8 cellular contexts compared by ENCODE assay signal in the genomic region with DNA sequence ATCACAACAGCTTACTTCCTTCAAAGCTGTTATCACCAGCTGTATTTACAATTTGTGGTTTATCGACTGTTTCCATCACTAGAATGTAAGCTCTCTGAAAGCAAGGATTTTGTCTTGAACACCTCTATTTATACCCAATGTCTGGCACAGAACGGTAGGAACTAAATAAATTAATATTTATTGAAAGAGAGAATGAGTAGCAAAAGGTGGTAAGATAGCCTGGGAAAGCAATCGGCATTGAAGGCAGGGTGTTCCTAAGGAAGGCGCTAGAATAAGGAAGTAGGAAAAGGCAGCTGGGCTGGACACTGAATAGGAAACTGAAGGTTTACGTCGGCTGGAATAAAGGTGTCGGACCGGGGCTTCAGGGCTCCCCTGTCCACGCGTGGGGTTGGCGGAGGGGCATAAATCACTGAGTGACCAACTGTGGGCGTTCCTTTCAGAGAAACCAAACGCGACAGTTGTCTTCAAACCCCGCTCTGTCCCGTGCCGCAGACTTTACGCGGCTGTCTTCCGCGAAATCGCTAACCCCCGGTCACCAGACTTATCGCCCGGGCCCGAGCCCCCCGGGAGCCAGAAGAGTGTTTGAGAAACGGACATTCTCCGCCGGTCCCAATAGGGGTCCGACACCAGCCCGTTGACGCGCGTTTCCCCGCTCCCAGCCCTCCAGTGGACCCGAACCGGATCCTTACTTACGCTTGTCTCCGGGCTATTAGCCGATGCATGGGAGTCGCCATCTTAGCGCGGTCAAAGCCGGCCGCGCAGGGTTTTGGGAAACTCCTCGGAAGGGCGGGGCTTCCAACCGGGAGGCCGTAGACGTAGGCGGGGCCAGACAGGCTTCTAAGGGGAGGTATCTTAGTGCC. TPM values are rescaled to one million over a fixed set of nuclear protein-coding genes. Genes with fewer than 3 reads are reported as not detected.
DNase-seq lines count a peak whose midpoint lies in the region; ATAC-seq and TF ChIP-seq lines count a peak whose summit lies in the region.

A gene (minus strand): TSS at position 746 of the 860 bp plus-strand sequence. CDS start 12 bp downstream, at position 734.

- H3K4me1 Mint-ChIP-seq in GM23338 (peaks cover 13% of the 10 kb centered on the region), naive B cell (peaks cover 36 to 50% (median 47%) of the 10 kb centered on the region in 3 donors)
- H3K4me1 Mint-ChIP-seq in activated T-helper 1 cell treated with anti-CD3 and anti-CD28 coated beads, Interleukin-12 subunit alpha, Interleukin-12 subunit beta, Interleukin-2, Interleukin-4 antibody, amounts not matched to agents 30 ng/mL and 10 ng/mL and 1 ng/mL, durations not matched to agents 14 hours and 24 hours and 36 hours (ENCODE audit: low read depth): peaks cover 23% of the 10 kb centered on the region
- H3K4me1 Mint-ChIP-seq in stimulated activated effector memory CD8-positive, alpha-beta T cell treated with anti-CD3 and anti-CD28 coated beads, Interleukin-12 subunit alpha, Interleukin-12 subunit beta, amount 100 ng/mL, for 72 hours: peaks cover 20% of the 10 kb centered on the region

- peak within 1 kb of the TSS; percentile 79 for H3K9ac ChIP-seq in DND-41 (ENCODE audit: low read depth, low read length)

- peak within 1 kb of the TSS; percentile 98 for H2AFZ ChIP-seq in DND-41 (ENCODE audit: low read depth, low read length)
- H2AFZ ChIP-seq in GM23338: peak within 1 kb of the TSS; percentile 94

- H3K27me3 ChIP-seq in DND-41 (ENCODE audit: insufficient read depth, low read length, poor library complexity) (no peaks in the 10 kb centered on the region), GM23338 (ENCODE audit: insufficient read depth) (no peaks in the 10 kb centered on the region)

- peaks cover 2% of the 10 kb centered on the region; the same call in 1 of the 3 replicates for H3K36me3 Mint-ChIP-seq in GM23338 (ENCODE audit: low read depth)
- H3K36me3 Mint-ChIP-seq in activated T-helper 1 cell treated with anti-CD3 and anti-CD28 coated beads, Interleukin-12 subunit alpha, Interleukin-12 subunit beta, Interleukin-2, Interleukin-4 antibody, amounts not matched to agents 30 ng/mL and 10 ng/mL and 1 ng/mL, durations not matched to agents 14 hours and 24 hours and 36 hours (ENCODE audit: low read depth): peaks cover 15% of the 10 kb centered on the region
- H3K36me3 Mint-ChIP-seq in naive B cell: peaks cover 0 to 4% of the 10 kb centered on the region in 2 donors
- H3K36me3 Mint-ChIP-seq in stimulated activated effector memory CD8-positive, alpha-beta T cell treated with anti-CD3 and anti-CD28 coated beads, Interleukin-12 subunit alpha, Interleukin-12 subunit beta, amount 100 ng/mL, for 72 hours: peaks cover 41% of the 10 kb centered on the region

- H3K9me3 ChIP-seq in DND-41 (ENCODE audit: insufficient read depth, low read length, severe bottlenecking): no peaks in the 10 kb centered on the region

- peaks cover 49% of the 10 kb centered on the region for H3K79me2 ChIP-seq in DND-41 (ENCODE audit: insufficient read depth, low read length)
- H3K79me2 ChIP-seq in GM23338 (replicated peaks; ENCODE audit: insufficient read depth): peaks cover 49% of the 10 kb centered on the region

- peak; percentile 96 for DNase-seq in DND-41
- peak; percentile 99 for DNase-seq in GM23338 (ENCODE audit: low spot score)
- peak; percentile 87 for DNase-seq in LHCN-M2 (ENCODE audit: low read depth)
- DNase-seq in RPMI7951 (ENCODE audit: low read depth): peak; percentile 88
- peak; percentile 89 for DNase-seq in activated T-helper 1 cell treated with anti-CD3 and anti-CD28 coated beads, Interleukin-12 subunit alpha, Interleukin-12 subunit beta, Interleukin-2, Interleukin-4 antibody, amounts not matched to agents 30 ng/mL and 10 ng/mL and 1 ng/mL, durations not matched to agents 14 hours and 24 hours and 36 hours (ENCODE audit: low spot score)
- DNase-seq in fibroblast of gingiva (ENCODE audit: low read depth): peak; percentile 89
- DNase-seq in naive B cell: peak; percentile 91
- peak; percentile 82 to 95 for DNase-seq in stimulated activated effector memory CD8-positive, alpha-beta T cell treated with anti-CD3 and anti-CD28 coated beads, Interleukin-12 subunit alpha, Interleukin-12 subunit beta, amount 100 ng/mL, for 72 hours (ENCODE audit: low spot score in 2 of 2)

- H3K27me3 Mint-ChIP-seq in GM23338 (ENCODE audit: insufficient read depth, low read depth, poor library complexity) (no peaks in the 10 kb centered on the region), naive B cell (no peaks in the 10 kb centered on the region)
- H3K27me3 Mint-ChIP-seq in activated T-helper 1 cell treated with anti-CD3 and anti-CD28 coated beads, Interleukin-12 subunit alpha, Interleukin-12 subunit beta, Interleukin-2, Interleukin-4 antibody, amounts not matched to agents 30 ng/mL and 10 ng/mL and 1 ng/mL, durations not matched to agents 14 hours and 24 hours and 36 hours (ENCODE audit: insufficient read depth): peaks cover 4% of the 10 kb centered on the region

- H3K27ac Mint-ChIP-seq in GM23338 (peak within 1 kb of the TSS; percentile 95), naive B cell (peak within 1 kb of the TSS; percentile 96 to 98 (median 98))
- peak within 1 kb of the TSS; percentile 93 for H3K27ac Mint-ChIP-seq in activated T-helper 1 cell treated with anti-CD3 and anti-CD28 coated beads, Interleukin-12 subunit alpha, Interleukin-12 subunit beta, Interleukin-2, Interleukin-4 antibody, amounts not matched to agents 30 ng/mL and 10 ng/mL and 1 ng/mL, durations not matched to agents 14 hours and 24 hours and 36 hours
- peak within 1 kb of the TSS; percentile 95 for H3K27ac Mint-ChIP-seq in stimulated activated effector memory CD8-positive, alpha-beta T cell treated with anti-CD3 and anti-CD28 coated beads, Interleukin-12 subunit alpha, Interleukin-12 subunit beta, amount 100 ng/mL, for 72 hours

- TF ChIP-seq CTCF in DND-41 (IDR thresholded peaks at IDR 0.05; ENCODE audit: borderline replicate concordance, extremely low read depth, low read length, poor library complexity, severe bottlenecking): no peak
- TF ChIP-seq CTCF in GM23338 (conservative IDR thresholded peaks at IDR 0.05; ENCODE audit: low read depth in 2 of 2): no peak

- H4K20me1 ChIP-seq in DND-41 (ENCODE audit: insufficient read depth, low read length) (0 out of 2 replicates have a peak, but pooled peaks cover 2% of the 10 kb centered on the region), GM23338 (replicated peaks; ENCODE audit: insufficient read depth) (no peaks in the 10 kb centered on the region; the same call in 1 of the 2 replicates)

- H3K4me1 ChIP-seq in DND-41 (ENCODE audit: insufficient read depth, low read length) (peaks cover 26% of the 10 kb centered on the region), GM23338 (ENCODE audit: insufficient read depth) (peaks cover 4% of the 10 kb centered on the region; the same call in 1 of the 2 replicates)

- H3F3A ChIP-seq in GM23338 (replicated peaks; ENCODE audit: low read depth): 0 out of 2 replicates have a peak, but pooled peaks cover 3% of the 10 kb centered on the region

- H3K9me3 Mint-ChIP-seq in GM23338 (no peaks in the 10 kb centered on the region), naive B cell (no peaks in the 10 kb centered on the region)
- no peaks in the 10 kb centered on the region for H3K9me3 Mint-ChIP-seq in activated T-helper 1 cell treated with anti-CD3 and anti-CD28 coated beads, Interleukin-12 subunit alpha, Interleukin-12 subunit beta, Interleukin-2, Interleukin-4 antibody, amounts not matched to agents 30 ng/mL and 10 ng/mL and 1 ng/mL, durations not matched to agents 14 hours and 24 hours and 36 hours
- no peaks in the 10 kb centered on the region for H3K9me3 Mint-ChIP-seq in stimulated activated effector memory CD8-positive, alpha-beta T cell treated with anti-CD3 and anti-CD28 coated beads, Interleukin-12 subunit alpha, Interleukin-12 subunit beta, amount 100 ng/mL, for 72 hours

- ATAC-seq in DND-41 (ENCODE audit: insufficient read depth, low read depth) (peak; percentile 99), GM23338 (peak; percentile 96), naive B cell (ENCODE audit: low read depth in 2 of 2) (peak; percentile 97 to 99)
- ATAC-seq in stimulated activated effector memory CD8-positive, alpha-beta T cell treated with anti-CD3 and anti-CD28 coated beads, Interleukin-12 subunit alpha, Interleukin-12 subunit beta, amount 100 ng/mL, for 72 hours: peak; percentile 99

- no peaks in the 10 kb centered on the region for H3K9me2 ChIP-seq in GM23338 (ENCODE audit: insufficient read depth)

- intact Hi-C loops in activated T-helper 1 cell treated with anti-CD3 and anti-CD28 coated beads, Interleukin-12 subunit alpha, Interleukin-12 subunit beta, Interleukin-2, Interleukin-4 antibody, amounts not matched to agents 30 ng/mL and 10 ng/mL and 1 ng/mL, durations not matched to agents 14 hours and 24 hours and 36 hours (cut with micrococcal nuclease): loop anchor here (1.0 to 10.0 kb wide), 4 partner anchors 25 to 159 kb away; a partner anchor contains a TSS

- H3K36me3 ChIP-seq in DND-41 (ENCODE audit: insufficient read depth, low read length): peaks cover 8% of the 10 kb centered on the region
- H3K36me3 ChIP-seq in GM23338 (ENCODE audit: insufficient read depth): no peaks in the 10 kb centered on the region

- H3K27ac ChIP-seq in DND-41 (ENCODE audit: low read length) (peak within 1 kb of the TSS; percentile 84), GM23338 (ENCODE audit: low read depth) (peak within 1 kb of the TSS; percentile 96)

- H3K4me3 Mint-ChIP-seq in GM23338 (peak within 1 kb of the TSS; percentile 95), naive B cell (peak within 1 kb of the TSS; percentile 93 to 98 (median 97))
- peak within 1 kb of the TSS; percentile 90 for H3K4me3 Mint-ChIP-seq in activated T-helper 1 cell treated with anti-CD3 and anti-CD28 coated beads, Interleukin-12 subunit alpha, Interleukin-12 subunit beta, Interleukin-2, Interleukin-4 antibody, amounts not matched to agents 30 ng/mL and 10 ng/mL and 1 ng/mL, durations not matched to agents 14 hours and 24 hours and 36 hours
- peak within 1 kb of the TSS; percentile 90 for H3K4me3 Mint-ChIP-seq in stimulated activated effector memory CD8-positive, alpha-beta T cell treated with anti-CD3 and anti-CD28 coated beads, Interleukin-12 subunit alpha, Interleukin-12 subunit beta, amount 100 ng/mL, for 72 hours

- H3K4me3 ChIP-seq in DND-41 (ENCODE audit: low read depth in 1 of 2, low read length in 2 of 2) (peak within 1 kb of the TSS; percentile 84 to 90), GM23338 (peak within 1 kb of the TSS; percentile 75)

- H3K4me2 ChIP-seq in DND-41 (ENCODE audit: insufficient read depth, low read length): peak within 1 kb of the TSS; percentile 82
- H3K4me2 ChIP-seq in GM23338: peak within 1 kb of the TSS; percentile 87

RNA-seq across cellular contexts. Expression of the gene that starts here (rescaled TPM):
- total RNA-seq in GM23338 (2014; rRNA removed; shearing (Covaris generic)): 25.3 and 29.2 TPM in 2 replicates
- 86.0 and 90.1 TPM in 2 replicates for polyA plus RNA-seq in GM23338 (2016; fragmentation: Nextera tagmentation; extraction: Ambion mirVana)
- 12.2 and 70.3 TPM in 2 replicates for total RNA-seq in LHCN-M2 (2014; rRNA removed)
- 20.1 TPM for polyA plus RNA-seq in LHCN-M2 (2012)
- 20.1 and 33.3 TPM in 2 replicates for total RNA-seq in RPMI7951 (2014; rRNA removed; shearing (Covaris generic))
- total RNA-seq in activated T-helper 1 cell treated with anti-CD3 and anti-CD28 coated beads, Interleukin-12 subunit alpha, Interleukin-12 subunit beta, Interleukin-2, Interleukin-4 antibody, amounts not matched to agents 30 ng/mL and 10 ng/mL and 1 ng/mL, durations not matched to agents 14 hours and 24 hours and 36 hours: 37.6 and 41.7 TPM in 2 replicates
- polyA plus RNA-seq in naive B cell (ENCODE audit: low read depth in 6 of 6): 100 to 1,000 TPM in 5 of 6 donors, 10 to 100 TPM in 1; 87.0 to 209 (median 123) TPM

Comparison
In these comparisons a context has a peak if more than half of its experiments do, and no peak if none do; other contexts are left out.
1. Peak in every context shown above with its lines: DNase-seq, ATAC-seq, H3K4me3 ChIP-seq and H3K27ac ChIP-seq.